ENCODE assay signal across 11 cellular contexts in the genomic region with DNA sequence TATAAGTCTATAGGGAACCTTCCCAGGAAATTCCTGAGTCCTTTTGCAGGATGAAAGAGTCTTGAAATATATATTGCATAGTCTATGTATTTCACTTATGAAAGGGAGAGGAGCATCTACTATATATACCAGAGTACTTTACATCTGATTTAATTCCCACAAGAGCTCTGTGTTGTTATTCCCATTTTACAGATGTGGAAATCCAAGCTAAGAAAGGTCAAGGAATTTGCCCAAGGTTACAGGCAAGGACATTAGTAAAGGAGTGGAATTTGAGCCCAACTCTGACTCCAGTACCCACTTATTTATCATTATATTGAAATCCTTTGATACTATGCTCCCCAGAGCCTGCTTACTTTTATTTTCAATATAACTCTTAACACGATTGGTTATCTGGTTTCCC. TPM values are rescaled to one million over a fixed set of nuclear protein-coding genes. Genes with fewer than 3 reads are reported as not detected.
A peak's percentile ranks its signal among the peaks of the same experiment; 100 is the strongest.
DNase-seq lines count a peak whose midpoint lies in the region; ATAC-seq and TF ChIP-seq lines count a peak whose summit lies in the region.
"Had no signal": no experiment of that assay in that cellular context is flagged by ENCODE, and none has a peak within 500 bp of the region (broad histone marks: within the 10 kb centered on the region; RNA-seq: fewer than 3 reads in every experiment).

No MANE protein-coding gene starts in this region.

- H3K9me3 ChIP-seq in left ventricle myocardium inferior (replicated peaks) (no peaks in the 10 kb centered on the region), muscle layer of duodenum (ENCODE audit: control insufficient read depth in 1 of 2, low read length in 2 of 2) (no peaks in the 10 kb centered on the region), uterus (no peaks in the 10 kb centered on the region), trophoblast cell (ENCODE audit: insufficient read depth, low read depth, low read length) (no peaks in the 10 kb centered on the region)

- H2AK5ac ChIP-seq in trophoblast cell (ENCODE audit: low read length): no peak overlapping the region

- H2BK120ac ChIP-seq in trophoblast cell (ENCODE audit: insufficient read depth, low read length, poor library complexity): no peak overlapping the region

- no peak overlapping the region for H3K23ac ChIP-seq in trophoblast cell (ENCODE audit: low read length)

- no peak overlapping the region for H2BK5ac ChIP-seq in trophoblast cell (ENCODE audit: low read depth, low read length, poor library complexity)

- no CpG with 5 or more reads among the region's 1 CpG for WGBS in trophoblast cell (ENCODE audit: extremely low coverage, insufficient coverage, insufficient read length)

- no peak for TF ChIP-seq POLR2A in uterus (IDR thresholded peaks at IDR 0.05)

- peak overlapping the region; percentile 91 for H3K4me3 Mint-ChIP-seq in central memory CD8-positive, alpha-beta T cell

- H3K9me3 Mint-ChIP-seq in central memory CD8-positive, alpha-beta T cell: no peaks in the 10 kb centered on the region

- H4K12ac ChIP-seq in trophoblast cell (ENCODE audit: low read depth, low read length): no peak overlapping the region

- TF ChIP-seq CTCF in left ventricle myocardium inferior (IDR thresholded peaks at IDR 0.05; ENCODE audit: borderline replicate concordance): no peak
- TF ChIP-seq CTCF in uterus (IDR thresholded peaks at IDR 0.05): no peak

- H3K4me1 ChIP-seq in left ventricle myocardium inferior (peaks cover 85% of the 10 kb centered on the region), muscle layer of duodenum (ENCODE audit: control insufficient read depth in 1 of 2, insufficient read depth in 2 of 2, low read length in 2 of 2) (peaks cover 17 to 51% of the 10 kb centered on the region in 2 donors), uterus (peaks cover 0 to 6% of the 10 kb centered on the region in 2 donors), trophoblast cell (ENCODE audit: control insufficient read depth in 1 of 2, insufficient read depth in 2 of 2, low read length in 2 of 2) (peaks cover 0 to 2% of the 10 kb centered on the region in 2 experiments)

- H3K27ac ChIP-seq in left ventricle myocardium inferior (replicated peaks): peak overlapping the region; percentile 99
- no peak overlapping the region for H3K27ac ChIP-seq in muscle layer of duodenum (ENCODE audit: low read length)
- peak overlapping the region in 1 of 2 donors; percentile 98 for H3K27ac ChIP-seq in uterus
- H3K27ac ChIP-seq in trophoblast cell (ENCODE audit: low read depth, low read length): no peak overlapping the region
- H3K27ac ChIP-seq: WERI-Rb-1 had no signal

- peaks cover 69% of the 10 kb centered on the region for H3K4me1 Mint-ChIP-seq in central memory CD8-positive, alpha-beta T cell

- H3K79me2 ChIP-seq in trophoblast cell (ENCODE audit: control insufficient read depth, insufficient read depth, low read length, poor library complexity): peaks cover 4% of the 10 kb centered on the region

- peaks cover 3% of the 10 kb centered on the region for H3K36me3 ChIP-seq in left ventricle myocardium inferior
- H3K36me3 ChIP-seq in muscle layer of duodenum (ENCODE audit: control insufficient read depth in 1 of 2, insufficient read depth in 2 of 2, low read length in 2 of 2): peaks cover 0 to 4% of the 10 kb centered on the region in 2 donors
- H3K36me3 ChIP-seq in uterus: no peaks in the 10 kb centered on the region
- H3K36me3 ChIP-seq in trophoblast cell (ENCODE audit: control insufficient read depth in 1 of 2, insufficient read depth in 2 of 2, low read length in 2 of 2): no peaks in the 10 kb centered on the region

- no peak overlapping the region for H3K4ac ChIP-seq in trophoblast cell (ENCODE audit: low read depth, low read length)

- no peak for ATAC-seq in central memory CD8-positive, alpha-beta T cell (replicated peaks; ENCODE audit: extremely low read depth, poor library complexity, severe bottlenecking)
- no peak for ATAC-seq in GM19467 (IDR thresholded peaks at IDR 0.05; ENCODE audit: unreplicated experiment)

- no peak for DNase-seq in left ventricle myocardium inferior
- DNase-seq in cardiac septum (ENCODE audit: low spot score): no peak
- DNase-seq in central memory CD8-positive, alpha-beta T cell (ENCODE audit: low spot score in 2 of 2): no peak
- DNase-seq in uterus: no peak
- no peak for DNase-seq in mucosa of gallbladder (ENCODE audit: low spot score)
- no peak for DNase-seq in trophoblast cell
- DNase-seq: effector CD4-positive, alpha-beta T cell; NCI-H2171 treated with DMSO at 0.1 percent for 48 hours; WERI-Rb-1 had no signal

- no peak overlapping the region for H4K91ac ChIP-seq in trophoblast cell (ENCODE audit: low read depth, low read length)

- H3K27me3 ChIP-seq in left ventricle myocardium inferior (ENCODE audit: low read depth) (no peaks in the 10 kb centered on the region), muscle layer of duodenum (ENCODE audit: low read depth, low read length) (no peaks in the 10 kb centered on the region), uterus (no peaks in the 10 kb centered on the region), trophoblast cell (ENCODE audit: insufficient read depth, low read length) (no peaks in the 10 kb centered on the region)

- no peak overlapping the region for H3K18ac ChIP-seq in trophoblast cell (ENCODE audit: low read length)

- peaks cover 15% of the 10 kb centered on the region for H3K36me3 Mint-ChIP-seq in central memory CD8-positive, alpha-beta T cell (ENCODE audit: insufficient read depth)

- H2AFZ ChIP-seq in trophoblast cell (ENCODE audit: insufficient read depth, low read length, poor library complexity): no peak overlapping the region

- peak overlapping the region; percentile 74 for H3K27ac Mint-ChIP-seq in central memory CD8-positive, alpha-beta T cell (ENCODE audit: low read depth)

- no peak overlapping the region for H3K4me2 ChIP-seq in trophoblast cell (ENCODE audit: low read length)

- no peak overlapping the region for H3K9ac ChIP-seq in trophoblast cell (ENCODE audit: low read length)

- H3K27me3 Mint-ChIP-seq in central memory CD8-positive, alpha-beta T cell: no peaks in the 10 kb centered on the region

- peaks cover 8% of the 10 kb centered on the region for H3K79me1 ChIP-seq in trophoblast cell (ENCODE audit: low read length)

- no peak overlapping the region for H2BK12ac ChIP-seq in trophoblast cell (ENCODE audit: low read length)

- intact Hi-C loops in left ventricle myocardium inferior (cut with micrococcal nuclease): no loop called here
- intact Hi-C loops in cardiac septum (cut with DNase I): no loop called here
- intact Hi-C loops in uterus (cut with DNase I; ENCODE audit: low total_unique reads): loop anchor here (10.0 kb wide), 1 partner anchor 247 kb away; a partner anchor contains a TSS

- H3K4me3 ChIP-seq in left ventricle myocardium inferior (peak overlapping the region; percentile 74), muscle layer of duodenum (ENCODE audit: low read depth in 1 of 2, low read length in 2 of 2) (peak overlapping the region; percentile 84 to 90), uterus (peak overlapping the region; percentile 79 to 88), trophoblast cell (ENCODE audit: low read depth, low read length) (no peak overlapping the region)

- H4K8ac ChIP-seq in trophoblast cell (ENCODE audit: low read depth, low read length): no peak overlapping the region

- H3K14ac ChIP-seq in trophoblast cell (ENCODE audit: low read length): no peak overlapping the region

RNA-seq across cellular contexts. Expression of a gene that starts 2.6 kb away (rescaled TPM):
- total RNA-seq in left ventricle myocardium inferior: 44.1 TPM
- total RNA-seq in cardiac septum: 29.6 TPM
- 100 to 1,000 TPM in 1 of 4 donors, 10 to 100 TPM in 3; 32.3 to 104 (median 70.7) TPM for total RNA-seq in uterus
- 33.1 TPM for total RNA-seq in mucosa of gallbladder
- 20.3 and 21.5 TPM in 2 replicates for polyA plus RNA-seq in trophoblast cell (2013)

RNA-seq across cellular contexts. Expression of a gene that starts 3.2 kb away (rescaled TPM):
- 6.2 TPM for total RNA-seq in left ventricle myocardium inferior
- total RNA-seq in cardiac septum: 7.9 TPM
- 10 to 100 TPM in 2 of 4 donors, 1 to 10 TPM in 2; 5.6 to 52.7 (median 17.5) TPM for total RNA-seq in uterus
- 11.5 TPM for total RNA-seq in mucosa of gallbladder
- 18.2 and 18.9 TPM in 2 replicates for polyA plus RNA-seq in trophoblast cell (2013)
